11 cellular contexts compared by ENCODE assay signal in genomic region chr9:21549251-21549765, GRCh38.
DNase-seq lines count a peak whose midpoint lies in the region; ATAC-seq and TF ChIP-seq lines count a peak whose summit lies in the region.
"Had no signal": no experiment of that assay in that cellular context is flagged by ENCODE, and none has a peak within 500 bp of the region (broad histone marks: within the 10 kb centered on the region; RNA-seq: fewer than 3 reads in every experiment).

No MANE protein-coding gene starts in this region.

- H3K4me3 ChIP-seq in BJ (ENCODE audit: low read depth, low read length) (no peak overlapping the region), Panc1 (ENCODE audit: low read depth in 2 of 2, low read length in 2 of 2) (peak overlapping the region in 1 of 2 experiments; percentile 34; a peak in 2 of 4 replicates)

- TF ChIP-seq CTCF in BJ (IDR thresholded peaks at IDR 0.05; ENCODE audit: insufficient read depth, low read depth, low read length): no peak
- no peak for TF ChIP-seq CTCF in Panc1 (IDR thresholded peaks at IDR 0.05)
- no peak for TF ChIP-seq CTCF in omental fat pad (IDR thresholded peaks at IDR 0.05)
- no peak for TF ChIP-seq CTCF in GM20000 (IDR thresholded peaks at IDR 0.05; ENCODE audit: extremely low read depth, missing control alignments)

- H3K36me3 ChIP-seq in BJ (ENCODE audit: control insufficient read depth, insufficient read depth, low read length) (no peaks in the 10 kb centered on the region), Panc1 (ENCODE audit: control insufficient read depth, insufficient read depth, low read length) (no peaks in the 10 kb centered on the region; the same call in 1 of the 2 replicates)

- H3K4me1 ChIP-seq in Panc1 (ENCODE audit: control insufficient read depth, insufficient read depth, low read length): peaks cover 85% of the 10 kb centered on the region

- CTCF ChIA-PET in BJ (lab: Yijun Ruan, JAX) (interaction anchor here (0.6 kb wide), 1 partner anchor 15 kb away, joined by 3 read pairs; no protein-coding TSS in a partner anchor), Panc1 (lab: Charles Lee) (no interaction called here)

- in situ Hi-C loops in Panc1 (cut with HindIII; ENCODE audit: low pct_unique_long_range_greater_than_20kb, low sequenced_read_pairs): no loop called here

- ATAC-seq in Panc1 (peak; percentile 72), esophagus mucosa (peak; percentile 77), omental fat pad (ENCODE audit: low FRiP score) (peak; percentile 96), GM21529 (IDR thresholded peaks at IDR 0.05; ENCODE audit: unreplicated experiment) (no peak)
- ATAC-seq: activated T-cell treated with anti-CD3 and anti-CD28 coated beads, Interleukin-2, amount 50 U/mL, for 72 hours; natural killer cell treated with Interleukin-12 subunit alpha and Interleukin-12 subunit beta and Interleukin-15 and Interleukin-18, amount 100 ng/mL, for 72 hours had no signal

- peak overlapping the region; percentile 99 for H3K27ac ChIP-seq in Panc1 (ENCODE audit: low read length)

- peaks cover 7% of the 10 kb centered on the region; the same call in 1 of the 2 replicates for H3K9me3 ChIP-seq in Panc1 (ENCODE audit: control insufficient read depth, insufficient read depth, low read depth, low read length)

- BruUV-seq in Panc1 (replicated peaks; lab: Mats Ljungman, UMichigan): no TSS peak

- no peaks in the 10 kb centered on the region for H3K27me3 ChIP-seq in BJ (ENCODE audit: control insufficient read depth, insufficient read depth, low read length)
- no peaks in the 10 kb centered on the region for H3K27me3 ChIP-seq in Panc1 (ENCODE audit: control insufficient read depth, insufficient read depth, low read length)

- DNase-seq in BJ (ENCODE audit: low read depth): peak; percentile 60
- no peak for DNase-seq in Panc1 (ENCODE audit: low read depth, low spot score)
- no peak for DNase-seq in omental fat pad (ENCODE audit: low spot score)
- DNase-seq in nucleus accumbens (lab: John Stamatoyannopoulos, UW): no peak
- DNase-seq in iPS-NIHi7 (ENCODE audit: extremely low spot score): no peak
- DNase-seq in GM20000 (ENCODE audit: low spot score): no peak
- DNase-seq: activated T-cell treated with anti-CD3 and anti-CD28 coated beads, Interleukin-2, amount 50 U/mL, for 72 hours; NCI-H69 had no signal

- intact Hi-C loops in Panc1 (cut with micrococcal nuclease; ENCODE audit: unreplicated experiment): no loop called here

- POLR2A ChIA-PET in BJ (lab: Charles Lee): no interaction called here
- POLR2A ChIA-PET in Panc1 (lab: Charles Lee): interaction anchor here (0.6 kb wide), 2 partner anchors 30 to 430 kb away, joined by 4 to 6 read pairs; no protein-coding TSS in a partner anchor
